27 cellular contexts compared by ENCODE assay signal in the genomic region with DNA sequence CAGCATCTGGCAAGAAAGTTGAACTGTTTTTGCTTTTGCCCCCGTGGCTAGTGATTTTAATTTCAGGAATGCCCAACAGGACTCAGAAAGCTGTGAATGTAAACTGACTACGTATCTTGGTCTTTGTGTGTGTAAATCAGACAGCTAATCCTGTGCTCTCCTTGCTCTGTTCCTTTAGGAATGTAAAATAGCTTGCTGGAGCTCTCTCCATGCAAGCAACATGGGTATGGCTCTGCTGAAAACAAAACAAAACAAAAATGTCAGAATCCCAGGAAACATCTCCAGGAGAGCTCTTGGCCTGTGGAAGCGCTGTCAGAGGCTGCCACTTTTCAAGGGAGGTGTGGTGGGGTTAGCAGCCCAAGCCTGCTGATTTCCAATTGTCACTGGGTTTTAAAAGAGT.
DNase-seq lines count a peak whose midpoint lies in the region; ATAC-seq, FAIRE-seq and TF ChIP-seq lines count a peak whose summit lies in the region.
"Had no signal": no experiment of that assay in that cellular context is flagged by ENCODE, and none has a peak within 500 bp of the region (broad histone marks: within the 10 kb centered on the region; RNA-seq: fewer than 3 reads in every experiment).

No MANE protein-coding gene starts in this region.

- H3K4me3 ChIP-seq in AG10803 (ENCODE audit: low read length) (no peak overlapping the region), HUES64 (ENCODE audit: low read length) (no peak overlapping the region), H1 (ENCODE audit: extremely low read depth in 1 of 4, insufficient read depth in 2 of 4, low read depth in 3 of 4, low read length in 4 of 4) (no peak overlapping the region), neural progenitor cell (no peak overlapping the region)
- H3K4me3 ChIP-seq: A549, breast epithelium, coronary artery, tibial artery had no signal

- no peak overlapping the region for H3K4me3 Mint-ChIP-seq in neural progenitor cell
- no peak overlapping the region for H3K4me3 Mint-ChIP-seq in activated T-helper 17 cell treated with anti-CD3 and anti-CD28 coated beads, Interleukin-2, amount 50 U/mL, for 72 hours
- H3K4me3 Mint-ChIP-seq: activated CD4-positive, alpha-beta memory T cell treated with anti-CD3 and anti-CD28 coated beads for 36 hours; activated naive CD8-positive, alpha-beta T cell treated with anti-CD3 and anti-CD28 coated beads, Interleukin-2, amount 50 U/mL, for 24 hours had no signal

- no peak overlapping the region for H4K5ac ChIP-seq in H1 (ENCODE audit: insufficient read length, low read depth, low read length)

- peak; percentile 42 for FAIRE-seq in H1 (lab: Jason Lieb, UNC)
- no peak for FAIRE-seq in RCC 7860 (lab: Jason Lieb, UNC)
- FAIRE-seq: A549 had no signal

- TF ChIP-seq POLR2A in H1 (IDR thresholded peaks at IDR 0.05; ENCODE audit: control extremely low read depth in 1 of 2, low read depth in 2 of 2, low read length in 2 of 2) = no peak

- H3K27me3 ChIP-seq in HUES64 (ENCODE audit: insufficient read depth, low read length) (no peaks in the 10 kb centered on the region), H1 (replicated peaks in 1 of 4; ENCODE audit: control insufficient read depth in 3 of 4, extremely low read depth in 1 of 4, insufficient read depth in 3 of 4, low read length in 3 of 4) (no peaks in the 10 kb centered on the region), neural progenitor cell (no peaks in the 10 kb centered on the region)
- H3K27me3 ChIP-seq: breast epithelium, tibial artery had no signal

- no peaks in the 10 kb centered on the region for H3K9me3 Mint-ChIP-seq in neural progenitor cell
- H3K9me3 Mint-ChIP-seq in activated T-helper 17 cell treated with anti-CD3 and anti-CD28 coated beads, Interleukin-2, amount 50 U/mL, for 72 hours = no peaks in the 10 kb centered on the region
- H3K9me3 Mint-ChIP-seq: activated CD4-positive, alpha-beta memory T cell treated with anti-CD3 and anti-CD28 coated beads for 36 hours; activated naive CD8-positive, alpha-beta T cell treated with anti-CD3 and anti-CD28 coated beads, Interleukin-2, amount 50 U/mL, for 24 hours had no signal

- no peak overlapping the region for H2BK20ac ChIP-seq in H1 (ENCODE audit: low read length)

- no peak overlapping the region for H2BK12ac ChIP-seq in H1 (ENCODE audit: low read depth, low read length)

- peaks cover 13% of the 10 kb centered on the region for H3K4me1 ChIP-seq in HUES64 (ENCODE audit: insufficient read depth, low read length)
- peaks cover 0 to 7% (median 4%) of the 10 kb centered on the region in 4 experiments; a peak in 5 of 7 replicates for H3K4me1 ChIP-seq in H1 (replicated peaks in 1 of 4; ENCODE audit: control insufficient read depth in 3 of 4, insufficient read depth in 4 of 4, low read length in 3 of 4)
- H3K4me1 ChIP-seq in neural progenitor cell = peaks cover 11% of the 10 kb centered on the region
- H3K4me1 ChIP-seq: A549, breast epithelium, tibial artery had no signal

- no peak for ATAC-seq in activated T-helper 17 cell treated with anti-CD3 and anti-CD28 coated beads, Interleukin-2, amount 50 U/mL, for 72 hours (replicated peaks)
- ATAC-seq in GM21786 (IDR thresholded peaks at IDR 0.05; ENCODE audit: unreplicated experiment) = no peak
- ATAC-seq: A549; activated naive CD8-positive, alpha-beta T cell treated with anti-CD3 and anti-CD28 coated beads, Interleukin-2, amount 50 U/mL, for 24 hours; stimulated activated naive CD8-positive, alpha-beta T cell treated with anti-CD3 and anti-CD28 coated beads, Interleukin-15, Interleukin-2, amounts not matched to agents 100 U/mL and 50 U/mL, for 24 hours had no signal

- H3K79me1 ChIP-seq in H1 (ENCODE audit: low read depth, low read length) = no peaks in the 10 kb centered on the region

- 0 out of 2 replicates have a peak overlapping the region, but pooled peaks have one; percentile 9 for H3K9ac ChIP-seq in HUES64 (ENCODE audit: low read depth, low read length)
- no peak overlapping the region for H3K9ac ChIP-seq in H1 (replicated peaks in 1 of 4; ENCODE audit: extremely low read depth in 1 of 4, low read depth in 3 of 4, low read length in 3 of 4)
- no peak overlapping the region for H3K9ac ChIP-seq in neural progenitor cell
- H3K9ac ChIP-seq: SK-N-SH had no signal

- no peak for TF ChIP-seq RAD21 in H1 (IDR thresholded peaks at IDR 0.05 in 1 of 2, conservative IDR thresholded peaks at IDR 0.05 in 1 of 2; ENCODE audit: low read depth in 2 of 2, low read length in 2 of 2)

- peaks cover 9% of the 10 kb centered on the region for H3K4me1 Mint-ChIP-seq in neural progenitor cell
- no peaks in the 10 kb centered on the region for H3K4me1 Mint-ChIP-seq in activated T-helper 17 cell treated with anti-CD3 and anti-CD28 coated beads, Interleukin-2, amount 50 U/mL, for 72 hours
- H3K4me1 Mint-ChIP-seq: activated naive CD8-positive, alpha-beta T cell treated with anti-CD3 and anti-CD28 coated beads, Interleukin-2, amount 50 U/mL, for 24 hours had no signal

- H3K79me2 ChIP-seq in H1 (ENCODE audit: control insufficient read depth in 1 of 2, insufficient read depth in 2 of 2, low read length in 2 of 2) (no peaks in the 10 kb centered on the region), neural progenitor cell (ENCODE audit: low read depth) (no peaks in the 10 kb centered on the region)

- H3K56ac ChIP-seq in H1 (replicated peaks; ENCODE audit: insufficient read length, low read depth, low read length) = no peak overlapping the region

- no peaks in the 10 kb centered on the region for H3K27me3 Mint-ChIP-seq in neural progenitor cell (ENCODE audit: insufficient read depth, low read depth)
- peaks cover 14% of the 10 kb centered on the region for H3K27me3 Mint-ChIP-seq in activated T-helper 17 cell treated with anti-CD3 and anti-CD28 coated beads, Interleukin-2, amount 50 U/mL, for 72 hours

- no peak overlapping the region for H4K91ac ChIP-seq in H1 (replicated peaks; ENCODE audit: insufficient read length, low read length)

- no peak overlapping the region for H4K8ac ChIP-seq in H1 (ENCODE audit: extremely low read depth, insufficient read depth, low read length)

- H3K36me3 ChIP-seq in HUES64 (ENCODE audit: insufficient read depth, low read length) = no peaks in the 10 kb centered on the region
- no peaks in the 10 kb centered on the region for H3K36me3 ChIP-seq in H1 (ENCODE audit: control insufficient read depth in 2 of 4, insufficient read depth in 4 of 4, low read length in 3 of 4)
- H3K36me3 ChIP-seq in neural progenitor cell = no peaks in the 10 kb centered on the region
- H3K36me3 ChIP-seq: breast epithelium, neutrophil, tibial artery had no signal

- no peak overlapping the region for H2BK5ac ChIP-seq in H1 (ENCODE audit: low read depth, low read length)

- POLR2A ChIA-PET in H1 (lab: Charles Lee; ENCODE audit: partially characterized antibody) = no interaction called here

- peaks cover 5% of the 10 kb centered on the region for H3F3A ChIP-seq in neural progenitor cell (ENCODE audit: low read depth)

- CTCF ChIA-PET in H1 (lab: Charles Lee; ENCODE audit: partially characterized antibody) = interaction anchor here (1.0 kb wide), 1 partner anchor 11 kb away, joined by 3 read pairs; no protein-coding TSS in a partner anchor

- no peak overlapping the region for H2BK15ac ChIP-seq in H1 (ENCODE audit: low read length)

- 35% methylated on average over 3 of the region's 3 CpGs for WGBS in HUES64
- WGBS in H1 (ENCODE audit: extremely low coverage in 1 of 2, insufficient coverage in 1 of 2, insufficient read length in 1 of 2, insufficient replicate concordance in 2 of 2, low coverage in 1 of 2, low lambda C conversion rate in 2 of 2, missing lambda C conversion rate in 1 of 2), 2 experiments = 44% methylated on average over 3 of the region's 3 CpGs; no CpG with 5 or more reads in 1 of the 2 experiments

- H2BK120ac ChIP-seq in H1 (replicated peaks; ENCODE audit: low read depth, low read length) = no peak overlapping the region

- H3K9me3 ChIP-seq in HUES64 (ENCODE audit: insufficient read depth, low read depth, low read length) (no peaks in the 10 kb centered on the region), H1 (ENCODE audit: insufficient read depth in 2 of 2, low read depth in 1 of 2, low read length in 1 of 2) (no peaks in the 10 kb centered on the region), neural progenitor cell (ENCODE audit: low read depth) (no peaks in the 10 kb centered on the region)
- H3K9me3 ChIP-seq: A549, breast epithelium, neutrophil, SK-N-SH, tibial artery had no signal

- H3K27ac Mint-ChIP-seq in neural progenitor cell = peak overlapping the region; percentile 64
- H3K27ac Mint-ChIP-seq in activated T-helper 17 cell treated with anti-CD3 and anti-CD28 coated beads, Interleukin-2, amount 50 U/mL, for 72 hours = no peak overlapping the region
- H3K27ac Mint-ChIP-seq: activated CD4-positive, alpha-beta memory T cell treated with anti-CD3 and anti-CD28 coated beads for 36 hours; activated naive CD8-positive, alpha-beta T cell treated with anti-CD3 and anti-CD28 coated beads, Interleukin-2, amount 50 U/mL, for 24 hours had no signal

- H3K4ac ChIP-seq in H1 (replicated peaks; ENCODE audit: insufficient read length, low read depth, low read length) = no peak overlapping the region

- H3K23ac ChIP-seq in H1 (ENCODE audit: insufficient read length) = no peak overlapping the region

- no peaks in the 10 kb centered on the region for H4K20me1 ChIP-seq in H1 (replicated peaks in 1 of 2; ENCODE audit: control insufficient read depth in 1 of 2, insufficient read depth in 2 of 2, low read length in 2 of 2)
- no peaks in the 10 kb centered on the region for H4K20me1 ChIP-seq in neural progenitor cell (ENCODE audit: low read depth)

- H3K27ac ChIP-seq in HUES64 (ENCODE audit: low read depth, low read length) = peak overlapping the region; percentile 53; the same call in 1 of the 2 replicates
- no peak overlapping the region for H3K27ac ChIP-seq in H1 (ENCODE audit: low read depth, low read length)
- H3K27ac ChIP-seq in neural progenitor cell = no peak overlapping the region
- H3K27ac ChIP-seq: A549, breast epithelium, C4-2B, coronary artery, neutrophil, RWPE1, tibial artery, VCaP had no signal

- H3K14ac ChIP-seq in H1 (ENCODE audit: insufficient read length) = no peak overlapping the region

- DNase-seq in AG10803 (ENCODE audit: low read depth) = peak; percentile 23
- no peak for DNase-seq in H1 (ENCODE audit: low read depth in 1 of 2, low spot score in 2 of 2)
- DNase-seq in neural progenitor cell (ENCODE audit: low spot score) = peak; percentile 28
- no peak for DNase-seq in mucosa of gallbladder (ENCODE audit: low spot score)
- DNase-seq in RCC 7860 (ENCODE audit: low spot score) = no peak
- DNase-seq: activated CD4-positive, alpha-beta memory T cell treated with anti-CD3 and anti-CD28 coated beads for 36 hours; activated effector memory CD4-positive, alpha-beta T cell treated with anti-CD3 and anti-CD28 coated beads, Interleukin-2, amount 50 U/mL, for 16 hours; activated naive CD8-positive, alpha-beta T cell treated with anti-CD3 and anti-CD28 coated beads, Interleukin-2, amount 50 U/mL, for 24 hours; Calu3; head of caudate nucleus; NCI-H1694 treated with DMSO at 0.1 percent for 48 hours; NCI-H2171 treated with DMSO at 0.1 percent for 48 hours; NCI-H69; SK-N-SH; stimulated activated CD4-positive, alpha-beta T cell treated with anti-CD3 and anti-CD28 coated beads, Interleukin-4, amount 100 ng/mL, for 24 hours; stimulated activated naive CD8-positive, alpha-beta T cell treated with anti-CD3 and anti-CD28 coated beads, Interleukin-15, Interleukin-2, amounts not matched to agents 100 U/mL and 50 U/mL, for 24 hours; tibial artery had no signal

- TF ChIP-seq EP300 in H1 (IDR thresholded peaks at IDR 0.05; ENCODE audit: borderline replicate concordance in 1 of 2, low read depth in 2 of 2, low read length in 2 of 2) = no peak

- no peaks in the 10 kb centered on the region for H3K36me3 Mint-ChIP-seq in neural progenitor cell
- no peaks in the 10 kb centered on the region for H3K36me3 Mint-ChIP-seq in activated T-helper 17 cell treated with anti-CD3 and anti-CD28 coated beads, Interleukin-2, amount 50 U/mL, for 72 hours (ENCODE audit: low read depth)
- H3K36me3 Mint-ChIP-seq: activated CD4-positive, alpha-beta memory T cell treated with anti-CD3 and anti-CD28 coated beads for 36 hours had no signal

- no peak for TF ChIP-seq CTCF in AG10803 (conservative IDR thresholded peaks at IDR 0.05; ENCODE audit: low read length)
- TF ChIP-seq CTCF in H1 (IDR thresholded peaks at IDR 0.05; ENCODE audit: control extremely low read depth in 1 of 3, insufficient read depth in 1 of 3, low read depth in 1 of 3, low read length in 3 of 3) = no peak
- TF ChIP-seq CTCF in neural progenitor cell (IDR thresholded peaks at IDR 0.05) = no peak

- no peak overlapping the region for H2AK5ac ChIP-seq in H1 (ENCODE audit: low read depth, low read length)

- H3K4me2 ChIP-seq in H1 (ENCODE audit: insufficient read depth in 1 of 2, low read depth in 2 of 2, low read length in 2 of 2) (peak overlapping the region; percentile 5 to 25; a peak in 1 of 4 replicates), neural progenitor cell (peak overlapping the region; percentile 35)
- H3K4me2 ChIP-seq: A549, SK-N-SH had no signal

- H2AFZ ChIP-seq in H1 (ENCODE audit: low read length) (peak overlapping the region; percentile 14; the same call in 1 of the 2 replicates), neural progenitor cell (replicated peaks) (peak overlapping the region; percentile 79)

- no peak overlapping the region for H3K18ac ChIP-seq in H1 (ENCODE audit: extremely low read depth, low read length)

- H3K23me2 ChIP-seq in H1 (ENCODE audit: low read depth, low read length) = no peaks in the 10 kb centered on the region

Comparison
In these comparisons a context has a peak if more than half of its experiments do, and no peak if none do; other contexts are left out.
1. DNase-seq: peak in AG10803 (single experiment) and neural progenitor cell (single experiment); none in H1 (0 of 2), mucosa of gallbladder (single experiment) and RCC 7860 (single experiment).